ENCODE assay signal across 1 cellular context in genomic region chr16:81752225-81752875, GRCh38.
TF ChIP-seq lines count a peak whose summit lies in the region.

No MANE protein-coding gene starts in this region.

TF ChIP-seq in K562, 482 proteins besides CTCF, POLR2A, EP300 and RAD21 (continued from another document and continues in another):
- TF ChIP-seq ZNF609 (CRISPR knock-in tag; IDR thresholded peaks at IDR 0.05; ENCODE audit: borderline replicate concordance) (no peak), ZNF518B (CRISPR knock-in tag; IDR thresholded peaks at IDR 0.05) (no peak), HCFC1 (IDR thresholded peaks at IDR 0.05; ENCODE audit: low read depth, low read length) (no peak; the same call in none of the 2 replicates), ATF2 (CRISPR knock-in tag; IDR thresholded peaks at IDR 0.05) (no peak), ZNF253 (CRISPR knock-in tag; conservative IDR thresholded peaks at IDR 0.05) (no peak), MCM3 (IDR thresholded peaks at IDR 0.05) (no peak), ELF2 (CRISPR knock-in tag; IDR thresholded peaks at IDR 0.05) (peak; percentile 62; the same call in 1 of the 2 replicates), DIDO1 (tag; IDR thresholded peaks at IDR 0.05; ENCODE audit: low read depth) (no peak), DEAF1 (CRISPR knock-in tag; IDR thresholded peaks at IDR 0.05) (no peak), ZNF586 (CRISPR knock-in tag; conservative IDR thresholded peaks at IDR 0.05) (no peak), ZNF217 (CRISPR knock-in tag; IDR thresholded peaks at IDR 0.05) (no peak), MTA2 (IDR thresholded peaks at IDR 0.05; ENCODE audit: low read depth) (no peak), E2F8 (IDR thresholded peaks at IDR 0.05; ENCODE audit: low read depth, partially characterized antibody) (no peak), ZNF696 (CRISPR knock-in tag; conservative IDR thresholded peaks at IDR 0.05) (no peak), HMG20B (CRISPR knock-in tag; IDR thresholded peaks at IDR 0.05) (0 out of 2 replicates have a peak, but pooled peaks have one; percentile 72), TBP (optimal IDR thresholded peaks at IDR 0.05; ENCODE audit: low read depth, low read length) (peak; percentile 91), CBX8 (IDR thresholded peaks at IDR 0.05; ENCODE audit: borderline replicate concordance, extremely low read depth, low read depth, low read length, poor library complexity, severe bottlenecking) (no peak), YBX1 (IDR thresholded peaks at IDR 0.05) (no peak), BRD9 (IDR thresholded peaks at IDR 0.05; ENCODE audit: low read depth, partially characterized antibody) (no peak), TAF15 (IDR thresholded peaks at IDR 0.05; ENCODE audit: low read depth, low read length) (no peak), PHF8 (IDR thresholded peaks at IDR 0.05; ENCODE audit: borderline replicate concordance, low read length) (peak; percentile 83), KLF16 (IDR thresholded peaks at IDR 0.05) (peak; percentile 31), HNRNPH1 (optimal IDR thresholded peaks at IDR 0.05; ENCODE audit: low read depth, low read length) (no peak), GTF2F1 (IDR thresholded peaks at IDR 0.05; ENCODE audit: low read depth, low read length) (no peak), ZNF655 (CRISPR knock-in tag; IDR thresholded peaks at IDR 0.05) (no peak), FOSL1 (tag; conservative IDR thresholded peaks at IDR 0.05) (no peak), VEZF1 (CRISPR knock-in tag; IDR thresholded peaks at IDR 0.05) (peak; percentile 80), ZFP91 (CRISPR knock-in tag; IDR thresholded peaks at IDR 0.05) (no peak)
